Comparison of ENCODE assay signal across 11 cellular contexts in genomic region chr3:185813691-185814215, GRCh38. TPM values are rescaled to one million over a fixed set of nuclear protein-coding genes. Genes with fewer than 3 reads are reported as not detected.
DNase-seq lines count a peak whose midpoint lies in the region; ATAC-seq and TF ChIP-seq lines count a peak whose summit lies in the region.
"Had no signal": no experiment of that assay in that cellular context is flagged by ENCODE, and none has a peak within 500 bp of the region (broad histone marks: within the 10 kb centered on the region; RNA-seq: fewer than 3 reads in every experiment).

No MANE protein-coding gene starts in this region.

- H3K27me3 ChIP-seq in MG63 (no peaks in the 10 kb centered on the region), mesenchymal stem cell (ENCODE audit: control insufficient read depth in 1 of 2, insufficient read depth in 1 of 2, low read length in 2 of 2) (no peaks in the 10 kb centered on the region)

- H3K27ac ChIP-seq in mesenchymal stem cell (ENCODE audit: low read length, poor library complexity, severe bottlenecking): peak overlapping the region; percentile 77

- no peak overlapping the region for H3K18ac ChIP-seq in mesenchymal stem cell (ENCODE audit: low read depth in 1 of 2, low read length in 2 of 2)

- peak; percentile 92 for DNase-seq in ELR (ENCODE audit: low read depth)
- peak; percentile 78 for DNase-seq in MG63
- no peak for DNase-seq in chondrocyte (ENCODE audit: low spot score)
- DNase-seq in mesenchymal stem cell: peak; percentile 85
- no peak for DNase-seq in RPMI8226
- DNase-seq in globus pallidus (ENCODE audit: low spot score): no peak
- DNase-seq in NCI-H748 treated with DMSO at 0.1 percent for 48 hours (lab: John Stamatoyannopoulos, UW): no peak
- DNase-seq: activated T-cell treated with anti-CD3 and anti-CD28 coated beads, Interleukin-2, amount 50 U/mL, for 24 hours; NCI-H2171 treated with DMSO at 0.1 percent for 48 hours had no signal

- no peak overlapping the region for H4K8ac ChIP-seq in mesenchymal stem cell (ENCODE audit: low read length)

- no peaks in the 10 kb centered on the region for H3K79me1 ChIP-seq in mesenchymal stem cell (replicated peaks; ENCODE audit: low read length, poor library complexity, severe bottlenecking)

- peak overlapping the region; percentile 10 for H2AK5ac ChIP-seq in mesenchymal stem cell (ENCODE audit: low read length, severe bottlenecking)

- no peak overlapping the region for H3K4ac ChIP-seq in mesenchymal stem cell (ENCODE audit: low read depth in 1 of 2, low read length in 2 of 2)

- H3K9me3 Mint-ChIP-seq in chondrocyte (ENCODE audit: low read depth): no peaks in the 10 kb centered on the region
- H3K9me3 Mint-ChIP-seq: activated T-cell treated with anti-CD3 and anti-CD28 coated beads, Interleukin-2, amount 50 U/mL, for 24 hours; stimulated activated memory B cell treated with anti-CD40 and anti-IgM and Interleukin-4, amounts not matched to agents 10 μg/mL and 1 μg/mL and 100 μg/mL, for 72 hours had no signal

- ATAC-seq in GM21717 (IDR thresholded peaks at IDR 0.05; ENCODE audit: unreplicated experiment): no peak
- ATAC-seq: stimulated activated memory B cell treated with anti-CD40 and anti-IgM and Interleukin-4, amounts not matched to agents 10 μg/mL and 1 μg/mL and 100 μg/mL, for 72 hours had no signal

- no peak overlapping the region for H3K14ac ChIP-seq in mesenchymal stem cell (ENCODE audit: low read length in 2 of 2)

- TF ChIP-seq CTCF in chondrocyte (IDR thresholded peaks at IDR 0.05): no peak

- peak overlapping the region; percentile 93 for H3K27ac Mint-ChIP-seq in chondrocyte (ENCODE audit: unreplicated experiment)
- H3K27ac Mint-ChIP-seq: activated T-cell treated with anti-CD3 and anti-CD28 coated beads, Interleukin-2, amount 50 U/mL, for 24 hours; stimulated activated memory B cell treated with anti-CD40 and anti-IgM and Interleukin-4, amounts not matched to agents 10 μg/mL and 1 μg/mL and 100 μg/mL, for 72 hours had no signal

- peaks cover 10% of the 10 kb centered on the region; the same call in 1 of the 2 replicates for H3K36me3 ChIP-seq in MG63
- no peaks in the 10 kb centered on the region for H3K36me3 ChIP-seq in mesenchymal stem cell (ENCODE audit: control insufficient read depth in 1 of 2, insufficient read depth in 2 of 2, low read depth in 1 of 2, low read length in 2 of 2)

- H3K4me1 Mint-ChIP-seq in chondrocyte (ENCODE audit: low read depth): peaks cover 76% of the 10 kb centered on the region
- H3K4me1 Mint-ChIP-seq: stimulated activated memory B cell treated with anti-CD40 and anti-IgM and Interleukin-4, amounts not matched to agents 10 μg/mL and 1 μg/mL and 100 μg/mL, for 72 hours had no signal

- peaks cover 10% of the 10 kb centered on the region for H3K4me1 ChIP-seq in mesenchymal stem cell (ENCODE audit: control insufficient read depth, insufficient read depth, low read depth, low read length)

- H3K4me3 ChIP-seq in MG63 (no peak overlapping the region), mesenchymal stem cell (ENCODE audit: insufficient read depth in 1 of 2, low read depth in 1 of 2, low read length in 2 of 2) (no peak overlapping the region)

- no peaks in the 10 kb centered on the region for H3K27me3 Mint-ChIP-seq in chondrocyte (ENCODE audit: low read depth)

- H2BK12ac ChIP-seq in mesenchymal stem cell (ENCODE audit: low read length in 2 of 2): no peak overlapping the region

- H3K23ac ChIP-seq in mesenchymal stem cell (ENCODE audit: low read length in 2 of 2): no peak overlapping the region

- no peaks in the 10 kb centered on the region for H3K36me3 Mint-ChIP-seq in chondrocyte (ENCODE audit: low read depth)
- H3K36me3 Mint-ChIP-seq: stimulated activated memory B cell treated with anti-CD40 and anti-IgM and Interleukin-4, amounts not matched to agents 10 μg/mL and 1 μg/mL and 100 μg/mL, for 72 hours had no signal

- WGBS in mesenchymal stem cell: 7% methylated on average over 1 of the region's 4 CpGs

- peak overlapping the region; percentile 12 for H3K4me2 ChIP-seq in mesenchymal stem cell (ENCODE audit: low read length, poor library complexity, severe bottlenecking)

- H3K9me3 ChIP-seq in MG63: no peaks in the 10 kb centered on the region
- H3K9me3 ChIP-seq in mesenchymal stem cell (ENCODE audit: control insufficient read depth, low read length): no peaks in the 10 kb centered on the region

- H2AFZ ChIP-seq in mesenchymal stem cell (ENCODE audit: low read depth, low read length): no peak overlapping the region

- no peak overlapping the region for H2BK120ac ChIP-seq in mesenchymal stem cell (ENCODE audit: low read depth, low read length)

- no peak overlapping the region for H3K9ac ChIP-seq in mesenchymal stem cell (ENCODE audit: low read length)

- no peak overlapping the region for H2BK5ac ChIP-seq in mesenchymal stem cell (ENCODE audit: low read depth, low read length, poor library complexity, severe bottlenecking)

- H4K91ac ChIP-seq in mesenchymal stem cell (ENCODE audit: low read length): no peak overlapping the region

- no peak overlapping the region for H2BK15ac ChIP-seq in mesenchymal stem cell (ENCODE audit: low read depth, poor library complexity, severe bottlenecking)

- peak overlapping the region; percentile 18 for H3K4me3 Mint-ChIP-seq in chondrocyte (ENCODE audit: unreplicated experiment)
- H3K4me3 Mint-ChIP-seq: activated T-cell treated with anti-CD3 and anti-CD28 coated beads, Interleukin-2, amount 50 U/mL, for 24 hours; stimulated activated memory B cell treated with anti-CD40 and anti-IgM and Interleukin-4, amounts not matched to agents 10 μg/mL and 1 μg/mL and 100 μg/mL, for 72 hours had no signal

RNA-seq across cellular contexts. Expression of gene IGF2BP2, which starts 11.1 kb away (rescaled TPM):
- total RNA-seq in MG63 (2014; rRNA removed; shearing (Covaris generic); ENCODE audit: low replicate concordance): 26.2 and 49.3 TPM in 2 replicates
- total RNA-seq in chondrocyte: 60.8 to 68.8 TPM (median 62.1 TPM) in 3 replicates
- 102 TPM for polyA plus RNA-seq in mesenchymal stem cell (2013, experiment 1 of 2)
- 99.7 TPM for polyA plus RNA-seq in mesenchymal stem cell (2013, experiment 2 of 2)

Comparison
In these comparisons a context has a peak if more than half of its experiments do, and no peak if none do; other contexts are left out.
1. DNase-seq: peak in ELR (single experiment), MG63 (single experiment) and mesenchymal stem cell (single experiment); none in chondrocyte (single experiment), RPMI8226 (single experiment), globus pallidus (single experiment) and NCI-H748 treated with DMSO at 0.1 percent for 48 hours (single experiment).